In genomic region chrX:134537179-134537945, GRCh38 we compare ENCODE assay signal across 1 cellular context.
TF ChIP-seq lines count a peak whose summit lies in the region.

No MANE protein-coding gene starts in this region.

TF ChIP-seq in SK-N-SH, 30 proteins besides CTCF, POLR2A, EP300 and RAD21 (continued from another document):
- TF ChIP-seq USF2 (IDR thresholded peaks at IDR 0.05; ENCODE audit: borderline replicate concordance, low read depth, low read length): no peak
- no peak for TF ChIP-seq MXI1 (IDR thresholded peaks at IDR 0.05; ENCODE audit: low read depth, low read length)
- no peak for TF ChIP-seq TAF1 (IDR thresholded peaks at IDR 0.05; ENCODE audit: borderline replicate concordance, low read depth, low read length)
- TF ChIP-seq ELF1 (IDR thresholded peaks at IDR 0.05): no peak
- TF ChIP-seq REST (IDR thresholded peaks at IDR 0.05; ENCODE audit: low read depth, low read length): no peak
- no peak for TF ChIP-seq RCOR1 (IDR thresholded peaks at IDR 0.05; ENCODE audit: low read length)
- peak; percentile 45; the same call in 1 of the 2 replicates for TF ChIP-seq NFIC (IDR thresholded peaks at IDR 0.05; ENCODE audit: borderline replicate concordance)
- TF ChIP-seq TEAD4 (IDR thresholded peaks at IDR 0.05; ENCODE audit: borderline replicate concordance, insufficient read depth): peak; percentile 76
- TF ChIP-seq FOXJ3 (CRISPR knock-in tag; IDR thresholded peaks at IDR 0.05): no peak
- TF ChIP-seq GATA2 (CRISPR knock-in tag; IDR thresholded peaks at IDR 0.05): no peak
- no peak for TF ChIP-seq POLR2AphosphoS5 (IDR thresholded peaks at IDR 0.05; ENCODE audit: low read depth, low read length)
- TF ChIP-seq IRF3 (IDR thresholded peaks at IDR 0.05; ENCODE audit: low read depth, low read length): no peak
- peak; percentile 62 for TF ChIP-seq JUND (IDR thresholded peaks at IDR 0.05)
- TF ChIP-seq USF1 (IDR thresholded peaks at IDR 0.05; ENCODE audit: borderline replicate concordance, low read depth): no peak
- peak; percentile 91 for TF ChIP-seq RXRA (IDR thresholded peaks at IDR 0.05; ENCODE audit: borderline replicate concordance, low read depth)
- peak; percentile 39; the same call in 1 of the 2 replicates for TF ChIP-seq YY1 (IDR thresholded peaks at IDR 0.05; ENCODE audit: low read depth)
- no peak for TF ChIP-seq GABPA (IDR thresholded peaks at IDR 0.05; ENCODE audit: low read depth)
- no peak for TF ChIP-seq NRF1 (IDR thresholded peaks at IDR 0.05; ENCODE audit: low read depth, low read length)
- peak; percentile 52; the same call in 1 of the 2 replicates for TF ChIP-seq FOXM1 (IDR thresholded peaks at IDR 0.05; ENCODE audit: low read depth)
- peak; percentile 72; the same call in 1 of the 2 replicates for TF ChIP-seq MAX (IDR thresholded peaks at IDR 0.05; ENCODE audit: low read depth)
- TF ChIP-seq SIN3A (IDR thresholded peaks at IDR 0.05; ENCODE audit: borderline replicate concordance, low read depth, low read length): no peak
- no peak for TF ChIP-seq RFX5 (IDR thresholded peaks at IDR 0.05; ENCODE audit: low read length)
- peak; percentile 52; the same call in 1 of the 2 replicates for TF ChIP-seq PBX3 (IDR thresholded peaks at IDR 0.05)
- no peak for TF ChIP-seq ZBTB33 (IDR thresholded peaks at IDR 0.05; ENCODE audit: borderline replicate concordance, low read depth)
- TF ChIP-seq TCF12 (IDR thresholded peaks at IDR 0.05): peak; percentile 89
- TF ChIP-seq MEF2A (IDR thresholded peaks at IDR 0.05; ENCODE audit: borderline replicate concordance, low read depth): no peak
- no peak for TF ChIP-seq EZH2phosphoT487 (IDR thresholded peaks at IDR 0.05; ENCODE audit: borderline replicate concordance, low read depth)
- no peak for TF ChIP-seq CHD2 (IDR thresholded peaks at IDR 0.05; ENCODE audit: low read length, partially characterized antibody)
- TF ChIP-seq SMC3 (IDR thresholded peaks at IDR 0.05; ENCODE audit: low read depth, low read length): no peak
